ENCODE assay signal across 8 cellular contexts in genomic region chr11:102111787-102112653, GRCh38. TPM values are rescaled to one million over a fixed set of nuclear protein-coding genes. Genes with fewer than 3 reads are reported as not detected.
A peak's percentile ranks its signal among the peaks of the same experiment; 100 is the strongest.
DNase-seq lines count a peak whose midpoint lies in the region; ATAC-seq and TF ChIP-seq lines count a peak whose summit lies in the region.

No MANE protein-coding gene starts in this region.

- H3K4me1 Mint-ChIP-seq in activated naive CD4-positive, alpha-beta T cell treated with anti-CD3 and anti-CD28 coated beads for 36 hours (ENCODE audit: low read depth): peaks cover 9% of the 10 kb centered on the region
- peaks cover 55% of the 10 kb centered on the region for H3K4me1 Mint-ChIP-seq in osteocyte (ENCODE audit: unreplicated experiment)

- H3K27ac ChIP-seq in gastroesophageal sphincter: peak overlapping the region; percentile 88 to 99 (median 96)

- peak overlapping the region; percentile 75 for H3K4me3 Mint-ChIP-seq in activated naive CD4-positive, alpha-beta T cell treated with anti-CD3 and anti-CD28 coated beads for 36 hours
- peak overlapping the region; percentile 89 for H3K4me3 Mint-ChIP-seq in osteocyte (ENCODE audit: unreplicated experiment)

- no peaks in the 10 kb centered on the region for H3K9me3 Mint-ChIP-seq in activated naive CD4-positive, alpha-beta T cell treated with anti-CD3 and anti-CD28 coated beads for 36 hours
- no peaks in the 10 kb centered on the region for H3K9me3 Mint-ChIP-seq in osteocyte (ENCODE audit: unreplicated experiment)

- peak; percentile 32 for ATAC-seq in gastroesophageal sphincter
- ATAC-seq in HG03521 (IDR thresholded peaks at IDR 0.05; ENCODE audit: unreplicated experiment): no peak

- H3K27ac Mint-ChIP-seq in activated naive CD4-positive, alpha-beta T cell treated with anti-CD3 and anti-CD28 coated beads for 36 hours: no peak overlapping the region
- peak overlapping the region; percentile 97 for H3K27ac Mint-ChIP-seq in osteocyte (ENCODE audit: unreplicated experiment)

- no peaks in the 10 kb centered on the region for H3K9me3 ChIP-seq in gastroesophageal sphincter

- H3K4me3 ChIP-seq in gastroesophageal sphincter: peak overlapping the region; percentile 90 to 91

- no peaks in the 10 kb centered on the region for H3K36me3 ChIP-seq in gastroesophageal sphincter

- peaks cover 2% of the 10 kb centered on the region for H3K36me3 Mint-ChIP-seq in activated naive CD4-positive, alpha-beta T cell treated with anti-CD3 and anti-CD28 coated beads for 36 hours (ENCODE audit: low read depth)
- H3K36me3 Mint-ChIP-seq in osteocyte (ENCODE audit: unreplicated experiment): peaks cover 21% of the 10 kb centered on the region

- CTCF ChIA-PET in activated naive CD4-positive, alpha-beta T cell treated with anti-CD3 and anti-CD28 coated beads for 36 hours (lab: Charles Lee): no interaction called here

- DNase-seq in AG08395 (ENCODE audit: low spot score): peak; percentile 73
- peak; percentile 89 for DNase-seq in HT1080 (ENCODE audit: low read depth)
- peak; percentile 67 for DNase-seq in activated naive CD4-positive, alpha-beta T cell treated with anti-CD3 and anti-CD28 coated beads for 36 hours
- no peak for DNase-seq in osteocyte (ENCODE audit: extremely low spot score, unreplicated experiment)
- no peak for DNase-seq in stimulated activated naive CD4-positive, alpha-beta T cell treated with Interleukin-2 at 50 U/mL for 16 hours (lab: John Stamatoyannopoulos, UW)
- DNase-seq in NCI-H2171 treated with DMSO at 0.1 percent for 48 hours (lab: John Stamatoyannopoulos, UW): no peak

- 1 to 2% methylated on average over 20 to 22 of the region's 23 CpGs for WGBS in gastroesophageal sphincter (ENCODE audit: low coverage in 1 of 2), 2 donors

- no peak for TF ChIP-seq POLR2A in gastroesophageal sphincter (IDR thresholded peaks at IDR 0.05)

- TF ChIP-seq EP300 in gastroesophageal sphincter (IDR thresholded peaks at IDR 0.05): no peak

- peaks cover 4 to 62% (median 6%) of the 10 kb centered on the region in 3 donors for H3K4me1 ChIP-seq in gastroesophageal sphincter

- intact Hi-C loops in activated naive CD4-positive, alpha-beta T cell treated with anti-CD3 and anti-CD28 coated beads for 36 hours (cut with micrococcal nuclease): loop anchor here (1.0 to 5.0 kb wide), 4 partner anchors 140 to 470 kb away; partner anchors contain the start of gene CEP126

- H3K27me3 ChIP-seq in gastroesophageal sphincter: no peaks in the 10 kb centered on the region

- peaks cover 45% of the 10 kb centered on the region for H3K27me3 Mint-ChIP-seq in activated naive CD4-positive, alpha-beta T cell treated with anti-CD3 and anti-CD28 coated beads for 36 hours (ENCODE audit: low read depth)
- H3K27me3 Mint-ChIP-seq in osteocyte (ENCODE audit: unreplicated experiment): no peaks in the 10 kb centered on the region

- TF ChIP-seq CTCF in gastroesophageal sphincter (IDR thresholded peaks at IDR 0.05): no peak
- no peak for TF ChIP-seq CTCF in osteocyte (IDR thresholded peaks at IDR 0.05)

RNA-seq across cellular contexts. Expression of gene YAP1, which starts 1.8 kb away (rescaled TPM):
- 86.4 and 139 TPM in 2 replicates for total RNA-seq in HT1080 (2014; rRNA removed; shearing (Covaris generic))
- 82.2 and 97.8 TPM in 2 replicates for polyA plus RNA-seq in HT1080 (2015; cell fraction: cytosol; rRNA removed)
- polyA plus RNA-seq in HT1080 (2015; cell fraction: nucleus; rRNA removed): 88.9 and 92.4 TPM in 2 replicates
- 1 to 10 TPM; 1.1 to 1.5 TPM for total RNA-seq in activated naive CD4-positive, alpha-beta T cell treated with anti-CD3 and anti-CD28 coated beads for 36 hours
- total RNA-seq in gastroesophageal sphincter (100 to 1,000 TPM; 192 to 323 (median 278) TPM), osteocyte (126 and 128 TPM in 2 replicates)

Comparison
In these comparisons a context has a peak if more than half of its experiments do, and no peak if none do; other contexts are left out.
1. DNase-seq: peak in AG08395 (single experiment), HT1080 (single experiment) and activated naive CD4-positive, alpha-beta T cell treated with anti-CD3 and anti-CD28 coated beads for 36 hours (single experiment); none in osteocyte (single experiment), stimulated activated naive CD4-positive, alpha-beta T cell treated with Interleukin-2 at 50 U/mL for 16 hours (single experiment) and NCI-H2171 treated with DMSO at 0.1 percent for 48 hours (single experiment).
2. RNA of gene YAP1, which starts 1.8 kb away (total RNA-seq): 192 to 323 TPM in gastroesophageal sphincter, 86.4 to 139 TPM in HT1080 and 126 to 128 TPM in osteocyte; 1.1 to 1.5 TPM in activated naive CD4-positive, alpha-beta T cell treated with anti-CD3 and anti-CD28 coated beads for 36 hours; every median in the first group is over 10 times any median in the second.